Comparison of ENCODE assay signal across 15 cellular contexts in the genomic region with DNA sequence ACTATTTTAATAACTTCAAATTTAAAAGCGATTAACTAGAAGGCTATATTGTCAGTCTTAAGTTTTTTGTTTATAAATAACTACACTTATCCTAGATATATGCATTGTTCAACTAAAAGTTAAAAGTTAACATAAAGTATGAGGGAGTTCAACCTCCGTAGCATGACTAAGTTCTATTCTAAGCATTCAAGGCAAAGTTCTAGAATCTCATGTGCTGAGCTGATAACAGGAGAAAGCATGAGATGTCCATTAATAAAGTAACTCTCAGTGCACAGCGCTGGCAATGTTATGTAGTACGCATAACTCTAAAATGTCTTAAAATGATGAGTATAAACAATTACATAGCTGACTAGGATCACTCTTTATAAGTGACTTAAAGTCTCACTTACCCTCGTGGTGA.
DNase-seq lines count a peak whose midpoint lies in the region; FAIRE-seq and TF ChIP-seq lines count a peak whose summit lies in the region.
"Had no signal": no experiment of that assay in that cellular context is flagged by ENCODE, and none has a peak within 500 bp of the region (broad histone marks: within the 10 kb centered on the region; RNA-seq: fewer than 3 reads in every experiment).

No MANE protein-coding gene starts in this region.

- H3K79me1 ChIP-seq in mesenchymal stem cell (replicated peaks; ENCODE audit: low read length, poor library complexity, severe bottlenecking): peaks cover 3% of the 10 kb centered on the region

- H3K27ac ChIP-seq in mesenchymal stem cell (ENCODE audit: low read length, poor library complexity, severe bottlenecking): no peak overlapping the region
- H3K27ac ChIP-seq: BLaER1 had no signal

- DNase-seq in RCC 7860 (ENCODE audit: low spot score) (peak; percentile 63), erythroblast (lab: John Stamatoyannopoulos, UW) (peak; percentile 52 to 64), kidney tubule cell (ENCODE audit: low spot score) (peak; percentile 31), mesenchymal stem cell (no peak), GM20000 (ENCODE audit: low spot score) (no peak), cerebellar nuclear complex (lab: John Stamatoyannopoulos, UW) (no peak)
- DNase-seq in stimulated activated CD4-positive, alpha-beta T cell treated with anti-CD3 and anti-CD28 coated beads, Interleukin-2, amount 100 ng/mL, for 48 hours: no peak
- DNase-seq: Calu3; CD8-positive, alpha-beta T cell; DMS79 treated with DMSO at 0.1 percent for 48 hours; HCEC 1CT had no signal

- no peak overlapping the region for H2AFZ ChIP-seq in mesenchymal stem cell (ENCODE audit: low read depth, low read length)
- H2AFZ ChIP-seq: GM23338 had no signal

- no peak for TF ChIP-seq CTCF in GM20000 (IDR thresholded peaks at IDR 0.05; ENCODE audit: extremely low read depth, missing control alignments)

- WGBS in mesenchymal stem cell: 100% methylated on average over 1 of the region's 5 CpGs

- no peaks in the 10 kb centered on the region for H3K27me3 ChIP-seq in mesenchymal stem cell (ENCODE audit: control insufficient read depth in 1 of 2, insufficient read depth in 1 of 2, low read length in 2 of 2)
- H3K27me3 ChIP-seq: BLaER1 had no signal

- no peak for TF ChIP-seq POLR2A in erythroblast (IDR thresholded peaks at IDR 0.05; ENCODE audit: low read length)

- H3K4ac ChIP-seq in mesenchymal stem cell (ENCODE audit: low read depth in 1 of 2, low read length in 2 of 2): no peak overlapping the region

- FAIRE-seq in RCC 7860 (lab: Jason Lieb, UNC): peak; percentile 94
- FAIRE-seq: GM12878, H54 had no signal

- no peak overlapping the region for H3K4me3 ChIP-seq in mesenchymal stem cell (ENCODE audit: insufficient read depth in 1 of 2, low read depth in 1 of 2, low read length in 2 of 2)
- H3K4me3 ChIP-seq: BLaER1, GM12878, GM23338 had no signal

- no peak overlapping the region for H4K8ac ChIP-seq in mesenchymal stem cell (ENCODE audit: low read length)

- no peak overlapping the region for H3K14ac ChIP-seq in mesenchymal stem cell (ENCODE audit: low read length in 2 of 2)

- no peak overlapping the region for H3K18ac ChIP-seq in mesenchymal stem cell (ENCODE audit: low read depth in 1 of 2, low read length in 2 of 2)

- H2AK5ac ChIP-seq in mesenchymal stem cell (ENCODE audit: low read length, severe bottlenecking): no peak overlapping the region

- H3K9me3 ChIP-seq in mesenchymal stem cell (ENCODE audit: control insufficient read depth, low read length): peaks cover 4% of the 10 kb centered on the region

- H4K91ac ChIP-seq in mesenchymal stem cell (ENCODE audit: low read length): no peak overlapping the region

- peaks cover 4% of the 10 kb centered on the region for H3K4me1 ChIP-seq in mesenchymal stem cell (ENCODE audit: control insufficient read depth, insufficient read depth, low read depth, low read length)
- H3K4me1 ChIP-seq: BLaER1 had no signal

- H3K36me3 ChIP-seq in mesenchymal stem cell (ENCODE audit: control insufficient read depth in 1 of 2, insufficient read depth in 2 of 2, low read depth in 1 of 2, low read length in 2 of 2): no peaks in the 10 kb centered on the region

- H2BK5ac ChIP-seq in mesenchymal stem cell (ENCODE audit: low read depth, low read length, poor library complexity, severe bottlenecking): no peak overlapping the region

- H3K9ac ChIP-seq in mesenchymal stem cell (ENCODE audit: low read length): no peak overlapping the region
- H3K9ac ChIP-seq: BLaER1 had no signal

- H3K23ac ChIP-seq in mesenchymal stem cell (ENCODE audit: low read length in 2 of 2): no peak overlapping the region

- no peak overlapping the region for H3K4me2 ChIP-seq in mesenchymal stem cell (ENCODE audit: low read length, poor library complexity, severe bottlenecking)
- H3K4me2 ChIP-seq: BLaER1, GM23338 had no signal

- no peak overlapping the region for H2BK120ac ChIP-seq in mesenchymal stem cell (ENCODE audit: low read depth, low read length)

- no peak overlapping the region for H2BK15ac ChIP-seq in mesenchymal stem cell (ENCODE audit: low read depth, poor library complexity, severe bottlenecking)

- H2BK12ac ChIP-seq in mesenchymal stem cell (ENCODE audit: low read length in 2 of 2): no peak overlapping the region

Comparison
In these comparisons a context has a peak if more than half of its experiments do, and no peak if none do; other contexts are left out.
1. DNase-seq: peak in RCC 7860 (single experiment), erythroblast (2 of 2) and kidney tubule cell (single experiment); none in mesenchymal stem cell (single experiment), GM20000 (single experiment), cerebellar nuclear complex (0 of 2) and stimulated activated CD4-positive, alpha-beta T cell treated with anti-CD3 and anti-CD28 coated beads, Interleukin-2, amount 100 ng/mL, for 48 hours (0 of 2).